9 cellular contexts compared by ENCODE assay signal in the genomic region with DNA sequence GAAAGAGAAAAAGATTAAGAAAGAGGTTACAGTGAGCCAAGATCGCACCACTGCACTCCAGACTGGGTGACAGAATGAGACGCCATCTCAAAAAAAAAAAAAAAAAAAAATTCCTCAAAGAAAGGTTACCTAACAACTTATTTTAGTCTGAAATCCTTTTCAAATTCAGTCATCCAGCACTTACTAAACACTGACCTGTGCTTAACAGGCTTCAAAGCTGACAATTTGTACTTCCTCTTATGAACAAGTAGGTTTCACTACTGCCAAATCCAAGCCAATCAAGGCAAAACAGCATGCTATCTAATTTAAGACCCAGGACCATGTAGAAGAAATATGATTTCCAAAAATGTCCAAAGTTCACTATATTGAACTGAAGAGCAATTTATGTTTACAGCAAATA. TPM values are rescaled to one million over a fixed set of nuclear protein-coding genes. Genes with fewer than 3 reads are reported as not detected.
A peak's percentile ranks its signal among the peaks of the same experiment; 100 is the strongest.
DNase-seq lines count a peak whose midpoint lies in the region; ATAC-seq, FAIRE-seq and TF ChIP-seq lines count a peak whose summit lies in the region.
"Had no signal": no experiment of that assay in that cellular context is flagged by ENCODE, and none has a peak within 500 bp of the region (broad histone marks: within the 10 kb centered on the region; RNA-seq: fewer than 3 reads in every experiment).

No MANE protein-coding gene starts in this region.

- ATAC-seq in GM18861 (IDR thresholded peaks at IDR 0.05; ENCODE audit: unreplicated experiment) (peak; percentile 91), HG02610 (IDR thresholded peaks at IDR 0.05; ENCODE audit: unreplicated experiment) (peak; percentile 91), naive B cell (ENCODE audit: low read depth in 2 of 2) (peak; percentile 80 to 89)

- H3K4me1 Mint-ChIP-seq in naive B cell (peaks cover 15 to 29% (median 16%) of the 10 kb centered on the region in 3 donors), chondrocyte (ENCODE audit: low read depth) (peaks cover 15% of the 10 kb centered on the region)

- H3K4me3 Mint-ChIP-seq in naive B cell = no peak overlapping the region
- H3K4me3 Mint-ChIP-seq in chondrocyte (ENCODE audit: unreplicated experiment) = no peak overlapping the region

- no peaks in the 10 kb centered on the region for H3K27me3 Mint-ChIP-seq in naive B cell
- no peaks in the 10 kb centered on the region for H3K27me3 Mint-ChIP-seq in chondrocyte (ENCODE audit: low read depth)

- TF ChIP-seq CTCF in chondrocyte (IDR thresholded peaks at IDR 0.05) = no peak

- peak overlapping the region in 3 of 6 donors; percentile 0 to 18 (median 15) for H3K27ac Mint-ChIP-seq in naive B cell
- H3K27ac Mint-ChIP-seq in chondrocyte (ENCODE audit: unreplicated experiment) = no peak overlapping the region

- FAIRE-seq in urothelium cell line (lab: Jason Lieb, UNC) = no peak
- FAIRE-seq: keratinocyte had no signal

- peak; percentile 68 for DNase-seq in NOMO-1 treated with dmso at 0.1 percent for 144 hours (lab: John Stamatoyannopoulos, UW; ENCODE audit: unreplicated experiment)
- DNase-seq in naive B cell = peak; percentile 14
- DNase-seq in urothelium cell line (ENCODE audit: low spot score) = no peak
- no peak for DNase-seq in activated CD4-positive, CD25-positive, alpha-beta regulatory T cell treated with anti-CD3 and anti-CD28 coated beads, Interleukin-2, amount 50 U/mL, for 72 hours
- no peak for DNase-seq in chondrocyte (ENCODE audit: low spot score)
- no peak for DNase-seq in NCI-H1694 treated with DMSO at 0.1 percent for 48 hours (lab: John Stamatoyannopoulos, UW)

- no peaks in the 10 kb centered on the region for H3K9me3 Mint-ChIP-seq in naive B cell
- no peaks in the 10 kb centered on the region for H3K9me3 Mint-ChIP-seq in chondrocyte (ENCODE audit: low read depth)

- H3K36me3 Mint-ChIP-seq in naive B cell (peaks cover 6 to 8% of the 10 kb centered on the region in 2 donors), chondrocyte (ENCODE audit: low read depth) (peaks cover 5% of the 10 kb centered on the region)

RNA-seq across cellular contexts. Expression of a gene that starts 13.6 kb away (rescaled TPM):
- 10 to 100 TPM in 5 of 6 donors, 1 to 10 TPM in 1; 8.4 to 44.8 (median 36.0) TPM for polyA plus RNA-seq in naive B cell (ENCODE audit: low read depth in 6 of 6)
- total RNA-seq in chondrocyte = 14.1 to 20.8 TPM (median 18.5 TPM) in 3 replicates

Comparison
In these comparisons a context has a peak if more than half of its experiments do, and no peak if none do; other contexts are left out.
1. DNase-seq: peak in NOMO-1 treated with dmso at 0.1 percent for 144 hours (single experiment) and naive B cell (single experiment); none in urothelium cell line (single experiment), activated CD4-positive, CD25-positive, alpha-beta regulatory T cell treated with anti-CD3 and anti-CD28 coated beads, Interleukin-2, amount 50 U/mL, for 72 hours (single experiment), chondrocyte (single experiment) and NCI-H1694 treated with DMSO at 0.1 percent for 48 hours (single experiment).
2. Peak in every context shown above with its lines, with median percentiles within 50 percentile points of each other: ATAC-seq.